8 cellular contexts compared by ENCODE assay signal in genomic region chr19:35673121-35673804, GRCh38. TPM values are rescaled to one million over a fixed set of nuclear protein-coding genes. Genes with fewer than 3 reads are reported as not detected.
DNase-seq lines count a peak whose midpoint lies in the region; ATAC-seq, FAIRE-seq and TF ChIP-seq lines count a peak whose summit lies in the region.

No MANE protein-coding gene starts in this region.

- ATAC-seq in GM18870 (IDR thresholded peaks at IDR 0.05; ENCODE audit: unreplicated experiment), result no peak
- ATAC-seq in GM21423 (IDR thresholded peaks at IDR 0.05; ENCODE audit: unreplicated experiment), result no peak

- peak overlapping the region; percentile 48 for H3K4me3 ChIP-seq in MM.1S (ENCODE audit: low read length)
- H3K4me3 ChIP-seq in osteoblast (ENCODE audit: insufficient read depth, low read length), result peak overlapping the region; percentile 51
- no peak overlapping the region for H3K4me3 ChIP-seq in SJCRH30

- H3K36me3 ChIP-seq in MM.1S (replicated peaks; ENCODE audit: insufficient read depth, low read length) (no peaks in the 10 kb centered on the region), osteoblast (ENCODE audit: insufficient read depth, low read length) (no peaks in the 10 kb centered on the region), SJCRH30 (no peaks in the 10 kb centered on the region)

- TF ChIP-seq CTCF in D721Med (IDR thresholded peaks at IDR 0.05; ENCODE audit: insufficient read depth, missing control alignments), result no peak
- no peak for TF ChIP-seq CTCF in MM.1S (IDR thresholded peaks at IDR 0.05; ENCODE audit: low read length)
- no peak for TF ChIP-seq CTCF in osteoblast (IDR thresholded peaks at IDR 0.05; ENCODE audit: extremely low read depth, low read depth, low read length)

- H3K9ac ChIP-seq in MM.1S (ENCODE audit: low read length), result no peak overlapping the region

- H3K27ac ChIP-seq in MM.1S (ENCODE audit: low read length) (no peak overlapping the region), osteoblast (ENCODE audit: low read depth, low read length) (no peak overlapping the region), SJCRH30 (no peak overlapping the region)

- H4K20me1 ChIP-seq in MM.1S (ENCODE audit: insufficient read depth, low read length) (no peaks in the 10 kb centered on the region), osteoblast (ENCODE audit: insufficient read depth, low read length) (no peaks in the 10 kb centered on the region)

- no peak for FAIRE-seq in D721Med (lab: Jason Lieb, UNC)

- no peaks in the 10 kb centered on the region for H3K9me3 ChIP-seq in MM.1S (replicated peaks; ENCODE audit: insufficient read depth, low read length)
- H3K9me3 ChIP-seq in osteoblast (ENCODE audit: low read depth, low read length), result no peaks in the 10 kb centered on the region
- H3K9me3 ChIP-seq in SJCRH30 (replicated peaks), result no peaks in the 10 kb centered on the region

- H3K9me2 ChIP-seq in MM.1S (replicated peaks; ENCODE audit: insufficient read depth, low read length), result no peaks in the 10 kb centered on the region

- DNase-seq in D721Med (ENCODE audit: insufficient read length, low spot score), result peak; percentile 69
- peak; percentile 53 for DNase-seq in MM.1S
- peak; percentile 9 for DNase-seq in activated T-cell treated with anti-CD3 and anti-CD28 coated beads for 1 hour (ENCODE audit: low read depth)
- DNase-seq in fibroblast of gingiva (ENCODE audit: low read depth), result peak; percentile 29
- peak; percentile 97 for DNase-seq in osteoblast (ENCODE audit: insufficient read length, low spot score, missing footprints)
- no peak for DNase-seq in SJCRH30

- H2AFZ ChIP-seq in MM.1S (ENCODE audit: low read length), result peak overlapping the region; percentile 57
- H2AFZ ChIP-seq in osteoblast (ENCODE audit: low read length), result peak overlapping the region; percentile 69

- H3K4me2 ChIP-seq in MM.1S (ENCODE audit: low read depth, low read length) (peak overlapping the region; percentile 68; the same call in 1 of the 2 replicates), osteoblast (ENCODE audit: insufficient read depth, low read length) (peak overlapping the region; percentile 63)

- H3K4me1 ChIP-seq in MM.1S (ENCODE audit: low read length) (no peaks in the 10 kb centered on the region), osteoblast (ENCODE audit: insufficient read depth, low read length) (no peaks in the 10 kb centered on the region), SJCRH30 (no peaks in the 10 kb centered on the region)

- H3K27me3 ChIP-seq in MM.1S (replicated peaks; ENCODE audit: insufficient read depth, low read length) (peaks cover 78% of the 10 kb centered on the region), osteoblast (ENCODE audit: insufficient read depth, low read length) (peaks cover 2% of the 10 kb centered on the region), SJCRH30 (peaks cover 9% of the 10 kb centered on the region; the same call in 1 of the 2 replicates)

- no peaks in the 10 kb centered on the region for H3K79me2 ChIP-seq in MM.1S (ENCODE audit: low read length)
- no peaks in the 10 kb centered on the region for H3K79me2 ChIP-seq in osteoblast (ENCODE audit: insufficient read depth, low read length)

- no peaks in the 10 kb centered on the region for H3F3A ChIP-seq in MM.1S (ENCODE audit: insufficient read depth, low read length)

RNA-seq across cellular contexts. Expression of gene UPK1A, which starts 6.9 kb away (rescaled TPM):
- not detected in 2 replicates for total RNA-seq in osteoblast
- total RNA-seq in SJCRH30 (2014; rRNA removed; shearing (Covaris generic)), result not detected in 2 replicates

RNA-seq across cellular contexts. Expression of gene COX6B1, which starts 25.1 kb away (rescaled TPM):
- 123 and 185 TPM in 2 replicates for total RNA-seq in osteoblast
- total RNA-seq in SJCRH30 (2014; rRNA removed; shearing (Covaris generic)), result 436 and 590 TPM in 2 replicates

RNA-seq across cellular contexts. Expression of gene ZBTB32, which starts 31.1 kb away (rescaled TPM):
- not detected in 2 replicates for total RNA-seq in osteoblast
- total RNA-seq in SJCRH30 (2014; rRNA removed; shearing (Covaris generic)), result not detected in 2 replicates

RNA-seq across cellular contexts. Expression of gene ETV2, which starts 31.7 kb away (rescaled TPM):
- 0.29 and 0.36 TPM in 2 replicates for total RNA-seq in osteoblast
- 2.4 and 4.1 TPM in 2 replicates for total RNA-seq in SJCRH30 (2014; rRNA removed; shearing (Covaris generic))

RNA-seq across cellular contexts. Expression of gene RBM42, which starts 44.4 kb away (rescaled TPM):
- total RNA-seq in osteoblast, result 36.2 and 45.2 TPM in 2 replicates
- total RNA-seq in SJCRH30 (2014; rRNA removed; shearing (Covaris generic)), result 69.9 and 71.3 TPM in 2 replicates

Comparison
In these comparisons a context has a peak if more than half of its experiments do, and no peak if none do; other contexts are left out.
1. DNase-seq: peak in D721Med (single experiment), MM.1S (single experiment), activated T-cell treated with anti-CD3 and anti-CD28 coated beads for 1 hour (single experiment), fibroblast of gingiva (single experiment) and osteoblast (single experiment); none in SJCRH30 (0 of 2).